ENCODE assay signal across 1 cellular context in the genomic region with DNA sequence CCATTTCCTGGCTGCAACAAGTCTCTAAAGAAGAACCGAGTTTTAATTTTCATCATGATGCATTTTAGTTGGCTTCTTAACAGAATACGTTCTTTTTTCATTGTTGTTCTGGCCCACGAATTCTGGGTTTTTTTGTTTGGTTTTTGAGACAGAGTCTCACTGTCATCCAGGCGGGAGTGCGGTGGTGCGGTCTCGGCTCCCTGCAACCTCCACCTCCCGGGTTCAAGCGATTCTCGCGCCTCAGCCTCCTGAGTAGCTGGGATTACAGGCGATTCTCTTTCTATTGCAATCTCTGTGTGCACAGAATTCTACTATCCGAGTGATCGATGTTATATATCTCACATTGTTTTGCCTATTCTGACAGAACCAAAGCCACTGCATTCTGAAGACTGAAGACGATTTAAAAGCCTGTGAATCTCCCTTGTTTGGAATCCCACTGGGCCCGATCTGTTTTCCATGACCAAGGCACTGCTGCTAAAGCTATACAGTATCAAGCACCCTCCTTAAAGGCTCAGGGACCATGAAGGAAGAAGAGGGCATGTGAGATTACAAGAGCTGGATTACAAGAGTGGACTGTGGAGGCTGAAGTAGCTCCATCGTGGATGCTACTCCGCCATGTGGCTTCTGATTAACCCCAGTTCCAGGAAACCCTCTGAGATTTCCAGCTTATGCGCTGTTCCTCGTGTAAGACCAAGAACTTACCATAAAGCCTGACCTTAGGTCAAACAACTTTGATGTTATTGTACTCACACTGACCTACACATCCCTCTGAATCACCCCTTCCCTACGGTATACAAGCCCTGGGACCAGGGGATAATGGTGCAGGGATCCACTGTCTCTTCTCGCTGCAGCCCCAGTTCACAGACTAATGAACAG.
TF ChIP-seq lines count a peak whose summit lies in the region.

No MANE protein-coding gene starts in this region.

TF ChIP-seq in HepG2, 621 proteins besides CTCF, POLR2A, EP300 and RAD21:
- TF ChIP-seq, protein P1, sequence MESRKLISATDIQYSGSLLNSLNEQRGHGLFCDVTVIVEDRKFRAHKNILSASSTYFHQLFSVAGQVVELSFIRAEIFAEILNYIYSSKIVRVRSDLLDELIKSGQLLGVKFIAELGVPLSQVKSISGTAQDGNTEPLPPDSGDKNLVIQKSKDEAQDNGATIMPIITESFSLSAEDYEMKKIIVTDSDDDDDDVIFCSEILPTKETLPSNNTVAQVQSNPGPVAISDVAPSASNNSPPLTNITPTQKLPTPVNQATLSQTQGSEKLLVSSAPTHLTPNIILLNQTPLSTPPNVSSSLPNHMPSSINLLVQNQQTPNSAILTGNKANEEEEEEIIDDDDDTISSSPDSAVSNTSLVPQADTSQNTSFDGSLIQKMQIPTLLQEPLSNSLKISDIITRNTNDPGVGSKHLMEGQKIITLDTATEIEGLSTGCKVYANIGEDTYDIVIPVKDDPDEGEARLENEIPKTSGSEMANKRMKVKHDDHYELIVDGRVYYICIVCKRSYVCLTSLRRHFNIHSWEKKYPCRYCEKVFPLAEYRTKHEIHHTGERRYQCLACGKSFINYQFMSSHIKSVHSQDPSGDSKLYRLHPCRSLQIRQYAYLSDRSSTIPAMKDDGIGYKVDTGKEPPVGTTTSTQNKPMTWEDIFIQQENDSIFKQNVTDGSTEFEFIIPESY (CRISPR knock-in tag; IDR thresholded peaks at IDR 0.05) = peak; percentile 88
- TF ChIP-seq ZNF768 (CRISPR knock-in tag; IDR thresholded peaks at IDR 0.05) = no peak
- no peak for TF ChIP-seq HNRNPK (IDR thresholded peaks at IDR 0.05; ENCODE audit: low read depth, low read length, poor library complexity, severe bottlenecking)
